Comparison of ENCODE assay signal across 27 cellular contexts in genomic region chr3:125431912-125432587, GRCh38. TPM values are rescaled to one million over a fixed set of nuclear protein-coding genes. Genes with fewer than 3 reads are reported as not detected.
DNase-seq lines count a peak whose midpoint lies in the region; ATAC-seq, FAIRE-seq and TF ChIP-seq lines count a peak whose summit lies in the region.
"Had no signal": no experiment of that assay in that cellular context is flagged by ENCODE, and none has a peak within 500 bp of the region (broad histone marks: within the 10 kb centered on the region; RNA-seq: fewer than 3 reads in every experiment).

No MANE protein-coding gene starts in this region.

- no peak overlapping the region for H4K8ac ChIP-seq in neuronal stem cell (ENCODE audit: low read depth, low read length)

- DNase-seq in EH (ENCODE audit: low read depth) (peak; percentile 39), Karpas-422 (no peak), brain microvascular endothelial cell (peak; percentile 2), HepG2 (ENCODE audit: low spot score) (peak; percentile 22), neuronal stem cell (ENCODE audit: low spot score) (no peak)
- DNase-seq in stimulated activated CD4-positive, alpha-beta T cell treated with anti-CD3 and anti-CD28 coated beads, Interleukin-2, amount 100 ng/mL, for 48 hours, result no peak
- no peak for DNase-seq in activated CD8-positive, alpha-beta T cell treated with anti-CD3 and anti-CD28 coated beads for 36 hours
- DNase-seq: activated CD4-positive, alpha-beta T cell treated with anti-CD3 and anti-CD28 coated beads for 36 hours; activated gamma-delta T cell; activated T-cell treated with anti-CD3 and anti-CD28 coated beads for 4 hours; DMS153; GDM1; left ventricle myocardium superior; midbrain; NCI-H510A; pancreas; stimulated activated CD4-positive, alpha-beta T cell treated with anti-CD3 and anti-CD28 coated beads, Interleukin-1b, Interleukin-23, amount 100 ng/mL, for 48 hours; T-helper 17 cell had no signal

- no peak overlapping the region for H3K9ac ChIP-seq in Karpas-422 (ENCODE audit: low read length)
- H3K9ac ChIP-seq in HepG2 (ENCODE audit: insufficient read depth, low read depth, low read length), result no peak overlapping the region
- H3K9ac ChIP-seq in neuronal stem cell (ENCODE audit: low read depth, low read length, poor library complexity), result no peak overlapping the region

- H3K79me1 ChIP-seq in neuronal stem cell (ENCODE audit: low read depth, low read length), result no peaks in the 10 kb centered on the region

- in situ Hi-C loops in brain microvascular endothelial cell (cut with HindIII; ENCODE audit: low pct_ligation_motif_present, low sequenced_read_pairs) (no loop called here), HepG2 (cut with HindIII; ENCODE audit: extremely low pct_ligation_motif_present, low pct_unique_long_range_greater_than_20kb) (loop anchor here (25.0 kb wide), 1 partner anchor 445 kb away; no protein-coding TSS in a partner anchor)

- no peaks in the 10 kb centered on the region for H3K27me3 Mint-ChIP-seq in activated CD8-positive, alpha-beta T cell treated with anti-CD3 and anti-CD28 coated beads for 36 hours
- H3K27me3 Mint-ChIP-seq: activated CD4-positive, alpha-beta T cell treated with anti-CD3 and anti-CD28 coated beads for 36 hours; natural killer cell treated with Interleukin-12 subunit alpha and Interleukin-12 subunit beta and Interleukin-15 and Interleukin-18, amount 100 ng/mL, for 72 hours; type B pancreatic cell had no signal

- H3K4me3 ChIP-seq in Karpas-422 (ENCODE audit: low read length), result no peak overlapping the region
- H3K4me3 ChIP-seq in brain microvascular endothelial cell (ENCODE audit: low read depth, low read length), result no peak overlapping the region
- H3K4me3 ChIP-seq in HepG2 (replicated peaks in 1 of 3; ENCODE audit: insufficient read depth in 1 of 3, low read depth in 2 of 3, low read length in 3 of 3), result no peak overlapping the region
- H3K4me3 ChIP-seq in neuronal stem cell (ENCODE audit: low read length in 2 of 2), result no peak overlapping the region
- H3K4me3 ChIP-seq: A549, breast epithelium, coronary artery, pancreas, smooth muscle cell had no signal

- H2BK5ac ChIP-seq in neuronal stem cell (ENCODE audit: low read length), result no peak overlapping the region

- H3K79me2 ChIP-seq in Karpas-422 (ENCODE audit: low read length) (no peaks in the 10 kb centered on the region), HepG2 (ENCODE audit: insufficient read depth, low read length) (no peaks in the 10 kb centered on the region)

- H2AK5ac ChIP-seq in neuronal stem cell (ENCODE audit: low read depth, low read length), result no peak overlapping the region

- H3K27ac ChIP-seq in Karpas-422 (ENCODE audit: low read length) (peak overlapping the region; percentile 65; the same call in 1 of the 2 replicates), brain microvascular endothelial cell (peak overlapping the region; percentile 37), HepG2 (ENCODE audit: extremely low read length, insufficient read depth, low read length) (no peak overlapping the region), neuronal stem cell (replicated peaks; ENCODE audit: low read length) (no peak overlapping the region)
- H3K27ac ChIP-seq: A549, breast epithelium, coronary artery, pancreas had no signal

- H3K4me3 Mint-ChIP-seq in activated CD8-positive, alpha-beta T cell treated with anti-CD3 and anti-CD28 coated beads for 36 hours, result no peak overlapping the region
- H3K4me3 Mint-ChIP-seq: activated CD4-positive, alpha-beta T cell treated with anti-CD3 and anti-CD28 coated beads for 36 hours; natural killer cell treated with Interleukin-12 subunit alpha and Interleukin-12 subunit beta and Interleukin-15 and Interleukin-18, amount 100 ng/mL, for 72 hours; T-helper 17 cell; type B pancreatic cell had no signal

- no peak overlapping the region for H4K91ac ChIP-seq in neuronal stem cell (ENCODE audit: low read depth, low read length, poor library complexity)

- H3K9me3 ChIP-seq in Karpas-422 (ENCODE audit: low read length) (no peaks in the 10 kb centered on the region), HepG2 (ENCODE audit: low read length) (no peaks in the 10 kb centered on the region), neuronal stem cell (replicated peaks in 1 of 2; ENCODE audit: control insufficient read depth in 2 of 2, insufficient read depth in 1 of 2, low read depth in 1 of 2, low read length in 2 of 2) (peaks cover 0 to 3% of the 10 kb centered on the region in 2 donors)
- H3K9me3 ChIP-seq: A549, breast epithelium, pancreas had no signal

- no TSS peak for BruUV-seq in HepG2 (replicated peaks; lab: Mats Ljungman, UMichigan)

- H3K27ac Mint-ChIP-seq in activated CD8-positive, alpha-beta T cell treated with anti-CD3 and anti-CD28 coated beads for 36 hours, result no peak overlapping the region
- H3K27ac Mint-ChIP-seq: activated CD4-positive, alpha-beta T cell treated with anti-CD3 and anti-CD28 coated beads for 36 hours; natural killer cell treated with Interleukin-12 subunit alpha and Interleukin-12 subunit beta and Interleukin-15 and Interleukin-18, amount 100 ng/mL, for 72 hours; T-helper 17 cell; type B pancreatic cell had no signal

- TF ChIP-seq RAD21 in HepG2 (CRISPR knock-in tag; IDR thresholded peaks at IDR 0.05), result no peak

- H3K4me1 Mint-ChIP-seq in activated CD8-positive, alpha-beta T cell treated with anti-CD3 and anti-CD28 coated beads for 36 hours (ENCODE audit: low read depth), result no peaks in the 10 kb centered on the region

- no peak overlapping the region for H3K4ac ChIP-seq in neuronal stem cell (ENCODE audit: low read length)

- CTCF ChIA-PET in HepG2 (lab: Yijun Ruan, JAX; ENCODE audit: low intra/inter-chr PET ratio, low total read pairs), result no interaction called here
- CTCF ChIA-PET in activated CD8-positive, alpha-beta T cell treated with anti-CD3 and anti-CD28 coated beads for 36 hours (lab: Charles Lee), result no interaction called here

- 32% methylated on average over 4 of the region's 4 CpGs for WGBS in HepG2 (ENCODE audit: low lambda C conversion rate)
- no CpG with 5 or more reads among the region's 4 CpGs for WGBS in neuronal stem cell (ENCODE audit: extremely low coverage in 2 of 2, insufficient read length in 2 of 2, insufficient replicate concordance in 1 of 2), 2 donors

- no peaks in the 10 kb centered on the region for H3K9me3 Mint-ChIP-seq in activated CD8-positive, alpha-beta T cell treated with anti-CD3 and anti-CD28 coated beads for 36 hours
- H3K9me3 Mint-ChIP-seq: natural killer cell treated with Interleukin-12 subunit alpha and Interleukin-12 subunit beta and Interleukin-15 and Interleukin-18, amount 100 ng/mL, for 72 hours; type B pancreatic cell had no signal

- H4K20me1 ChIP-seq in Karpas-422 (ENCODE audit: insufficient read depth, low read depth, low read length) (no peaks in the 10 kb centered on the region), HepG2 (ENCODE audit: insufficient read depth, low read length) (no peaks in the 10 kb centered on the region)

- H2BK120ac ChIP-seq in neuronal stem cell (ENCODE audit: low read depth, low read length), result no peak overlapping the region

- TF ChIP-seq POLR2A in HepG2 (IDR thresholded peaks at IDR 0.05; ENCODE audit: insufficient read depth in 1 of 2, low read depth in 2 of 2, low read length in 2 of 2), result no peak

- no peaks in the 10 kb centered on the region for H3K36me3 Mint-ChIP-seq in activated CD8-positive, alpha-beta T cell treated with anti-CD3 and anti-CD28 coated beads for 36 hours (ENCODE audit: low read depth)
- H3K36me3 Mint-ChIP-seq: natural killer cell treated with Interleukin-12 subunit alpha and Interleukin-12 subunit beta and Interleukin-15 and Interleukin-18, amount 100 ng/mL, for 72 hours; type B pancreatic cell had no signal

- TF ChIP-seq CTCF in brain microvascular endothelial cell (IDR thresholded peaks at IDR 0.05; ENCODE audit: low read depth, low read length, missing control alignments) (no peak), HepG2 (CRISPR knock-in tag; IDR thresholded peaks at IDR 0.05) (no peak)
- no peak for TF ChIP-seq CTCF in activated CD8-positive, alpha-beta T cell treated with anti-CD3 and anti-CD28 coated beads for 36 hours (IDR thresholded peaks at IDR 0.05)

- no peak overlapping the region for H3K18ac ChIP-seq in neuronal stem cell (ENCODE audit: low read length)

- H3K9me2 ChIP-seq in Karpas-422 (replicated peaks; ENCODE audit: insufficient read depth, low read length), result no peaks in the 10 kb centered on the region

- 0 out of 2 replicates have a peak overlapping the region, but pooled peaks have one; percentile 7 for H2AFZ ChIP-seq in Karpas-422 (ENCODE audit: low read length)
- H2AFZ ChIP-seq in HepG2 (ENCODE audit: low read length), result no peak overlapping the region
- no peak overlapping the region for H2AFZ ChIP-seq in neuronal stem cell (ENCODE audit: low read length)

- POLR2A ChIA-PET in HepG2 (lab: Yijun Ruan, JAX), result interaction anchor here (1.4 kb wide), 1 partner anchor 88 kb away, joined by 4 read pairs; the partner anchor contains the start of gene SNX4
- POLR2A ChIA-PET in activated CD8-positive, alpha-beta T cell treated with anti-CD3 and anti-CD28 coated beads for 36 hours (lab: Charles Lee), result no interaction called here

- H2BK15ac ChIP-seq in neuronal stem cell (ENCODE audit: low read length), result no peak overlapping the region

- no peak overlapping the region for H3K14ac ChIP-seq in neuronal stem cell (ENCODE audit: low read length)

- no peaks in the 10 kb centered on the region for H3K27me3 ChIP-seq in Karpas-422 (ENCODE audit: low read length)
- no peaks in the 10 kb centered on the region for H3K27me3 ChIP-seq in brain microvascular endothelial cell (replicated peaks)
- H3K27me3 ChIP-seq in HepG2 (ENCODE audit: control insufficient read depth in 1 of 2, insufficient read depth in 2 of 2, low read length in 2 of 2), result no peaks in the 10 kb centered on the region; a peak in 1 of 5 replicates
- peaks cover 0 to 3% (median 0%) of the 10 kb centered on the region in 3 experiments for H3K27me3 ChIP-seq in neuronal stem cell (ENCODE audit: control insufficient read depth in 3 of 3, insufficient read depth in 3 of 3, low read depth in 1 of 3, low read length in 3 of 3)
- H3K27me3 ChIP-seq: breast epithelium, pancreas had no signal

- H3K36me3 ChIP-seq in Karpas-422 (ENCODE audit: insufficient read depth, low read length), result no peaks in the 10 kb centered on the region
- H3K36me3 ChIP-seq in brain microvascular endothelial cell (replicated peaks), result no peaks in the 10 kb centered on the region
- H3K36me3 ChIP-seq in HepG2 (replicated peaks in 1 of 2; ENCODE audit: control insufficient read depth in 1 of 2, insufficient read depth in 2 of 2, low read length in 2 of 2), result no peaks in the 10 kb centered on the region
- H3K36me3 ChIP-seq in neuronal stem cell (replicated peaks in 1 of 2; ENCODE audit: control insufficient read depth in 2 of 2, insufficient read depth in 2 of 2, low read length in 2 of 2), result no peaks in the 10 kb centered on the region
- H3K36me3 ChIP-seq: breast epithelium, pancreas had no signal

- no peak overlapping the region for H2BK12ac ChIP-seq in neuronal stem cell (ENCODE audit: low read length)

- TF ChIP-seq EP300 in HepG2 (IDR thresholded peaks at IDR 0.05; ENCODE audit: low read depth in 2 of 2, low read length in 2 of 2), result no peak
- TF ChIP-seq EP300 in HepG2 (CRISPR knock-in tag; IDR thresholded peaks at IDR 0.05; ENCODE audit: borderline replicate concordance), result no peak

- H3K23ac ChIP-seq in neuronal stem cell (ENCODE audit: low read depth, low read length, poor library complexity), result no peak overlapping the region

- intact Hi-C loops in HepG2 (cut with micrococcal nuclease; ENCODE audit: unreplicated experiment), result no loop called here
- intact Hi-C loops in activated CD8-positive, alpha-beta T cell treated with anti-CD3 and anti-CD28 coated beads for 36 hours (cut with micrococcal nuclease), result loop anchor here (10.0 kb wide), 1 partner anchor 153 kb away; no protein-coding TSS in a partner anchor

- ATAC-seq in HepG2 (peak; percentile 66), GM21717 (IDR thresholded peaks at IDR 0.05; ENCODE audit: unreplicated experiment) (no peak)
- ATAC-seq in activated CD8-positive, alpha-beta T cell treated with anti-CD3 and anti-CD28 coated beads for 36 hours, result no peak
- ATAC-seq: A549; activated CD4-positive, alpha-beta T cell treated with anti-CD3 and anti-CD28 coated beads for 36 hours; left ventricle myocardium superior; natural killer cell treated with Interleukin-12 subunit alpha and Interleukin-12 subunit beta and Interleukin-15 and Interleukin-18, amount 100 ng/mL, for 72 hours; pancreas; SK-N-SH treated with all-trans-retinoic acid at 6 μM for 48 hours; T-helper 17 cell had no signal

- H3K4me1 ChIP-seq in Karpas-422 (ENCODE audit: low read length) (peaks cover 36% of the 10 kb centered on the region), HepG2 (ENCODE audit: insufficient read depth, low read length) (peaks cover 25% of the 10 kb centered on the region), neuronal stem cell (ENCODE audit: control insufficient read depth in 2 of 2, insufficient read depth in 1 of 2, low read depth in 1 of 2, low read length in 2 of 2) (peaks cover 0 to 1% of the 10 kb centered on the region in 2 donors)
- H3K4me1 ChIP-seq: A549, breast epithelium, pancreas had no signal

- H3K4me2 ChIP-seq in Karpas-422 (ENCODE audit: low read depth, low read length, poor library complexity, severe bottlenecking), result peak overlapping the region; percentile 53
- H3K4me2 ChIP-seq in HepG2 (ENCODE audit: low read depth, low read length), result peak overlapping the region; percentile 10; the same call in 1 of the 2 replicates
- H3K4me2 ChIP-seq in neuronal stem cell (ENCODE audit: insufficient read depth, low read length, poor library complexity, severe bottlenecking), result no peak overlapping the region
- H3K4me2 ChIP-seq: A549, smooth muscle cell had no signal

- FAIRE-seq in HepG2 (lab: Jason Lieb, UNC), result no peak
- FAIRE-seq: A549, islet of Langerhans, pancreas had no signal

RNA-seq across cellular contexts. Expression of gene ZNF148, which starts 56.9 kb away (rescaled TPM):
- 29.2 and 53.8 TPM in 2 replicates for total RNA-seq in Karpas-422 (2014; rRNA removed; shearing (Covaris generic); ENCODE audit: low replicate concordance)
- total RNA-seq in HepG2 (2016; rRNA removed; fragmentation: Illumina TruSeq; extraction: Trizol), result 33.9 and 36.1 TPM in 2 replicates
- total RNA-seq in HepG2 (2016; cell fraction: cytosol; rRNA removed; fragmentation: Illumina TruSeq; extraction: Trizol; ENCODE audit: low read depth), result 162 and 189 TPM in 2 replicates
- total RNA-seq in HepG2 (2016; cell fraction: insoluble cytoplasmic fraction; rRNA removed; fragmentation: Illumina TruSeq; extraction: Trizol), result 30.8 and 31.4 TPM in 2 replicates
- 58.8 and 62.0 TPM in 2 replicates for total RNA-seq in HepG2 (2016; cell fraction: membrane; rRNA removed; fragmentation: Illumina TruSeq; extraction: Trizol)
- 23.0 and 30.4 TPM in 2 replicates for total RNA-seq in HepG2 (2016; cell fraction: nucleus; rRNA removed; fragmentation: Illumina TruSeq; extraction: Trizol)
- 8.2 and 10.6 TPM in 2 replicates for polyA plus RNA-seq in HepG2 (2011; rRNA removed)
- polyA plus RNA-seq in HepG2 (2011; cell fraction: cytosol; rRNA removed), result 4.0 and 6.0 TPM in 2 replicates
- polyA plus RNA-seq in HepG2 (2011; cell fraction: nucleus; rRNA removed), result 5.9 TPM in 2 replicates
- polyA plus RNA-seq in HepG2 (2012), result 7.7 and 10.0 TPM in 2 replicates
- polyA plus RNA-seq in HepG2 (2016; cell fraction: cytosol; fragmentation: Illumina TruSeq; extraction: Trizol; ENCODE audit: low read depth), result 0.40 and 0.43 TPM in 2 replicates
- polyA plus RNA-seq in HepG2 (2016; cell fraction: insoluble cytoplasmic fraction; fragmentation: Illumina TruSeq; extraction: Trizol; ENCODE audit: low read depth), result 11.5 and 14.1 TPM in 2 replicates
- 1.4 and 1.5 TPM in 2 replicates for polyA plus RNA-seq in HepG2 (2016; cell fraction: membrane; fragmentation: Illumina TruSeq; extraction: Trizol; ENCODE audit: low read depth)
- polyA plus RNA-seq in HepG2 (2016; cell fraction: nucleus; fragmentation: Illumina TruSeq; extraction: Trizol; ENCODE audit: insufficient read depth, low read depth), result 10.4 and 11.0 TPM in 2 replicates
- 14.6 and 32.0 TPM in 2 replicates for polyA minus RNA-seq in HepG2 (2011; rRNA and poly(A)+ RNA removed; ENCODE audit: low replicate concordance)
- 25.8 and 28.3 TPM in 2 replicates for polyA minus RNA-seq in HepG2 (2011; cell fraction: cytosol; rRNA and poly(A)+ RNA removed)
- polyA minus RNA-seq in HepG2 (2011; cell fraction: nucleus; rRNA and poly(A)+ RNA removed), result 52.4 and 54.6 TPM in 2 replicates
- polyA plus RNA-seq in neuronal stem cell (2013, experiment 1 of 2), result 17.2 TPM
- 18.2 TPM for polyA plus RNA-seq in neuronal stem cell (2013, experiment 2 of 2)
- 10 to 100 TPM; 36.3 to 36.9 TPM for total RNA-seq in activated CD8-positive, alpha-beta T cell treated with anti-CD3 and anti-CD28 coated beads for 36 hours

Comparison
In these comparisons a context has a peak if more than half of its experiments do, and no peak if none do; other contexts are left out.
1. DNase-seq: peak in EH (single experiment), brain microvascular endothelial cell (single experiment) and HepG2 (single experiment); none in Karpas-422 (single experiment), stimulated activated CD4-positive, alpha-beta T cell treated with anti-CD3 and anti-CD28 coated beads, Interleukin-2, amount 100 ng/mL, for 48 hours (0 of 2), neuronal stem cell (single experiment) and activated CD8-positive, alpha-beta T cell treated with anti-CD3 and anti-CD28 coated beads for 36 hours (single experiment).
2. H3K27ac ChIP-seq: peak in Karpas-422 (single experiment) and brain microvascular endothelial cell (single experiment); none in HepG2 (single experiment) and neuronal stem cell (single experiment).